1 cellular context compared by ENCODE assay signal in genomic region chr16:1772908-1773702, GRCh38.
TF ChIP-seq lines count a peak whose summit lies in the region.

MRPS34 (minus strand) TSS chr16:1773134; CDS start chr16:1773119, 15 bp downstream.

TF ChIP-seq in K562, 482 proteins besides CTCF, POLR2A, EP300 and RAD21 (continued from another document and continues in another):
- TF ChIP-seq ARID4B (CRISPR knock-in tag; IDR thresholded peaks at IDR 0.05) = peak; percentile 92
- no peak for TF ChIP-seq ZNF644 (tag; IDR thresholded peaks at IDR 0.05; ENCODE audit: low read depth)
- no peak for TF ChIP-seq NCOA6 (IDR thresholded peaks at IDR 0.05)
- peak; percentile 87 for TF ChIP-seq RB1 (IDR thresholded peaks at IDR 0.05; ENCODE audit: low read depth)
- TF ChIP-seq FOXO4 (CRISPR knock-in tag; IDR thresholded peaks at IDR 0.05) = no peak
- TF ChIP-seq SRSF7 (optimal IDR thresholded peaks at IDR 0.05; ENCODE audit: low read depth, low read length) = no peak
- TF ChIP-seq MBD1 (CRISPR knock-in tag; IDR thresholded peaks at IDR 0.05) = no peak
- TF ChIP-seq NEUROD1 (IDR thresholded peaks at IDR 0.05; ENCODE audit: borderline replicate concordance, low read depth, low read length, partially characterized antibody) = peak; percentile 77
- TF ChIP-seq ZNF77 (CRISPR knock-in tag; IDR thresholded peaks at IDR 0.05) = no peak
- peak; percentile 93 for TF ChIP-seq ZFX (CRISPR knock-in tag; IDR thresholded peaks at IDR 0.05)
- peak; percentile 30; the same call in 1 of the 2 replicates for TF ChIP-seq ZNF24 (IDR thresholded peaks at IDR 0.05)
- no peak for TF ChIP-seq THRA (IDR thresholded peaks at IDR 0.05)
- TF ChIP-seq RERE (CRISPR knock-in tag; IDR thresholded peaks at IDR 0.05; ENCODE audit: borderline replicate concordance) = no peak
- TF ChIP-seq CBFA2T3 (IDR thresholded peaks at IDR 0.05) = no peak
- TF ChIP-seq ZEB2 (IDR thresholded peaks at IDR 0.05) = peak; percentile 91
- TF ChIP-seq POLR2H (tag; IDR thresholded peaks at IDR 0.05; ENCODE audit: low read depth) = peak; percentile 19; the same call in 1 of the 2 replicates
- no peak for TF ChIP-seq ZFPM2 (CRISPR knock-in tag; IDR thresholded peaks at IDR 0.05)
- peak; percentile 53 for TF ChIP-seq U2AF1 (optimal IDR thresholded peaks at IDR 0.05; ENCODE audit: low read depth, low read length)
- TF ChIP-seq ZNF232 (CRISPR knock-in tag; IDR thresholded peaks at IDR 0.05) = 0 out of 2 replicates have a peak, but pooled peaks have one; percentile 31
- TF ChIP-seq BACH1 (tag; IDR thresholded peaks at IDR 0.05) = no peak
- TF ChIP-seq ZMIZ1 (IDR thresholded peaks at IDR 0.05; ENCODE audit: low read depth in 2 of 2, low read length in 2 of 2) = no peak; a peak in 1 of 4 replicates
- peak; percentile 52; the same call in 1 of the 2 replicates for TF ChIP-seq ZBTB33 (CRISPR knock-in tag; IDR thresholded peaks at IDR 0.05)
- TF ChIP-seq RBM22 (IDR thresholded peaks at IDR 0.05; ENCODE audit: low read depth, low read length, poor library complexity, severe bottlenecking) = no peak
- no peak; the same call in 1 of the 2 replicates for TF ChIP-seq ZNF212 (CRISPR knock-in tag; IDR thresholded peaks at IDR 0.05)
- TF ChIP-seq TRIM24 (IDR thresholded peaks at IDR 0.05) = peak in 1 of 2 experiments; percentile 97; a peak in 2 of 4 replicates
- TF ChIP-seq ZNF518B (CRISPR knock-in tag; IDR thresholded peaks at IDR 0.05) = no peak
- no peak for TF ChIP-seq THRAP3 (IDR thresholded peaks at IDR 0.05; ENCODE audit: borderline replicate concordance)
- no peak for TF ChIP-seq ZBED1 (IDR thresholded peaks at IDR 0.05)
- TF ChIP-seq NFE2 (IDR thresholded peaks at IDR 0.05; ENCODE audit: low read depth) = no peak
- TF ChIP-seq XRCC5 (IDR thresholded peaks at IDR 0.05; ENCODE audit: low read depth, low read length) = peak; percentile 36
- no peak; the same call in 1 of the 2 replicates for TF ChIP-seq SOX6 (IDR thresholded peaks at IDR 0.05)
- TF ChIP-seq ZNF239 (CRISPR knock-in tag; IDR thresholded peaks at IDR 0.05) = peak; percentile 39; the same call in 1 of the 2 replicates
- peak; percentile 54 for TF ChIP-seq ZNF431 (CRISPR knock-in tag; IDR thresholded peaks at IDR 0.05)
- TF ChIP-seq PML (IDR thresholded peaks at IDR 0.05; ENCODE audit: low read length) = peak; percentile 76
